Comparison of ENCODE assay signal across 8 cellular contexts in the genomic region with DNA sequence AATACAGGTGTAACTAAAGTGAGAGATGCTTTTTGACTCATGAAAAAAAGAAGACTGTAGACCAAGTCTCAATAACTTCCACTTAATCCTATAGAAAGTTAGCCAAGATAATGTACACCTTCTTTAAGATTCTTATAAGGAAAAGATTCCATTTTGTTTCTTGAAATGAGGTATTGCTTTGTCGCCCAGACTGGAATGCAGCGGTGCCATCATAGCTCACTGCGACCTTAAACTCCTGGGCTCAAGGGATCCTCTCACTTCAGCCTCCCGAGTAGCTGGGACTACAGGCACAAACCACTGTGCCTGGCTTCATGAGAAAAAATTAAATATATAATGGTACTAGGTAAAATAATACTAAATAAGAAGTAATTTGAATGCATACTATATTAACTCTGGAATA. TPM values are rescaled to one million over a fixed set of nuclear protein-coding genes. Genes with fewer than 3 reads are reported as not detected.
DNase-seq lines count a peak whose midpoint lies in the region; ATAC-seq and TF ChIP-seq lines count a peak whose summit lies in the region.
"Not testable (repeated sequence)": the region's sequence is repeated elsewhere in the genome, so short reads cannot be mapped to it uniquely, and the experiment has no call there.
"Had no signal": no experiment of that assay in that cellular context is flagged by ENCODE, and none has a peak within 500 bp of the region (broad histone marks: within the 10 kb centered on the region; RNA-seq: fewer than 3 reads in every experiment).

No MANE protein-coding gene starts in this region.

- H3K4me3 ChIP-seq in CD8-positive, alpha-beta memory T cell (ENCODE audit: low read length); RWPE2 (ENCODE audit: severe bottlenecking): not testable (repeated sequence)
- H3K4me3 ChIP-seq in neutrophil (ENCODE audit: low read depth in 1 of 2, low read length in 1 of 2), result peak overlapping the region; percentile 74 to 77

- not testable (repeated sequence) for H3K27me3 ChIP-seq in CD8-positive, alpha-beta memory T cell (ENCODE audit: insufficient read depth, low read length, poor library complexity, severe bottlenecking); RWPE2 (ENCODE audit: insufficient read depth, poor library complexity, severe bottlenecking); neutrophil

- not testable (repeated sequence) for H3K36me3 ChIP-seq in CD8-positive, alpha-beta memory T cell (ENCODE audit: insufficient read depth, low read length); KOPT-K1 (ENCODE audit: insufficient read depth, low read length); RWPE2 (ENCODE audit: low read depth); neutrophil

- not testable (repeated sequence) for H3K27me3 Mint-ChIP-seq in CD8-positive, alpha-beta memory T cell; activated CD4-positive, alpha-beta memory T cell treated with anti-CD3 and anti-CD28 coated beads, Interleukin-2, amount 10 ng/mL, durations not matched to agents 7 days and 5 days; activated naive CD4-positive, alpha-beta T cell treated with anti-CD3 and anti-CD28 coated beads, Interleukin-2, amount 50 U/mL, for 24 hours; effector memory CD8-positive, alpha-beta T cell

- H3K4me3 Mint-ChIP-seq in CD8-positive, alpha-beta memory T cell, result peak overlapping the region in 4 of 7 donors; percentile 16 to 96 (median 68)
- peak overlapping the region; percentile 74 for H3K4me3 Mint-ChIP-seq in activated CD4-positive, alpha-beta memory T cell treated with anti-CD3 and anti-CD28 coated beads, Interleukin-2, amount 10 ng/mL, durations not matched to agents 7 days and 5 days
- not testable (repeated sequence) for H3K4me3 Mint-ChIP-seq in activated naive CD4-positive, alpha-beta T cell treated with anti-CD3 and anti-CD28 coated beads, Interleukin-2, amount 50 U/mL, for 24 hours
- H3K4me3 Mint-ChIP-seq in effector memory CD8-positive, alpha-beta T cell, result peak overlapping the region; percentile 72 to 86

- POLR2A ChIA-PET in CD8-positive, alpha-beta memory T cell (lab: Charles Lee), result interaction anchor here (0.7 to 1.7 kb wide), 2 partner anchors 9 to 104 kb away, joined by 3 to 13 read pairs; no protein-coding TSS in a partner anchor
- POLR2A ChIA-PET in activated CD4-positive, alpha-beta memory T cell treated with anti-CD3 and anti-CD28 coated beads, Interleukin-2, amount 10 ng/mL, durations not matched to agents 7 days and 5 days (lab: Charles Lee), result interaction anchor here (0.7 to 8.7 kb wide), 13 partner anchors 8 to 148 kb away, joined by 3 to 101 read pairs (median 5); partner anchors contain the start of genes KDELR1, LIG1, PLA2G4C and SYNGR4

- TF ChIP-seq CTCF in RWPE2 (IDR thresholded peaks at IDR 0.05; ENCODE audit: poor library complexity, severe bottlenecking); neutrophil (IDR thresholded peaks at IDR 0.05): not testable (repeated sequence)

- not testable (repeated sequence) for H3K9me3 Mint-ChIP-seq in CD8-positive, alpha-beta memory T cell; activated CD4-positive, alpha-beta memory T cell treated with anti-CD3 and anti-CD28 coated beads, Interleukin-2, amount 10 ng/mL, durations not matched to agents 7 days and 5 days; activated naive CD4-positive, alpha-beta T cell treated with anti-CD3 and anti-CD28 coated beads, Interleukin-2, amount 50 U/mL, for 24 hours; effector memory CD8-positive, alpha-beta T cell

- H3K36me3 Mint-ChIP-seq in CD8-positive, alpha-beta memory T cell, result peaks cover 0 to 17% (median 4%) of the 10 kb centered on the region in 3 donors
- H3K36me3 Mint-ChIP-seq in activated CD4-positive, alpha-beta memory T cell treated with anti-CD3 and anti-CD28 coated beads, Interleukin-2, amount 10 ng/mL, durations not matched to agents 7 days and 5 days (ENCODE audit: low read depth), result peaks cover 12% of the 10 kb centered on the region
- not testable (repeated sequence) for H3K36me3 Mint-ChIP-seq in activated naive CD4-positive, alpha-beta T cell treated with anti-CD3 and anti-CD28 coated beads, Interleukin-2, amount 50 U/mL, for 24 hours; effector memory CD8-positive, alpha-beta T cell (ENCODE audit: insufficient read depth)

- CTCF ChIA-PET in CD8-positive, alpha-beta memory T cell (lab: Charles Lee), result interaction anchor here (0.8 to 3.0 kb wide), 5 partner anchors 9 to 151 kb away, joined by 3 to 10 read pairs (median 3); partner anchors contain the start of gene EMP3
- CTCF ChIA-PET in activated CD4-positive, alpha-beta memory T cell treated with anti-CD3 and anti-CD28 coated beads, Interleukin-2, amount 10 ng/mL, durations not matched to agents 7 days and 5 days (lab: Charles Lee), result interaction anchor here (0.9 to 4.5 kb wide), 9 partner anchors 9 to 152 kb away, joined by 3 to 29 read pairs (median 9); partner anchors contain the start of gene PLA2G4C

- not testable (repeated sequence) for ATAC-seq in RWPE2 (ENCODE audit: low read depth); effector memory CD8-positive, alpha-beta T cell (replicated peaks)

- H3K27ac Mint-ChIP-seq in CD8-positive, alpha-beta memory T cell, result peak overlapping the region in 5 of 8 donors; percentile 59 to 99 (median 99)
- peak overlapping the region; percentile 91 for H3K27ac Mint-ChIP-seq in activated CD4-positive, alpha-beta memory T cell treated with anti-CD3 and anti-CD28 coated beads, Interleukin-2, amount 10 ng/mL, durations not matched to agents 7 days and 5 days
- H3K27ac Mint-ChIP-seq in activated naive CD4-positive, alpha-beta T cell treated with anti-CD3 and anti-CD28 coated beads, Interleukin-2, amount 50 U/mL, for 24 hours, result peak overlapping the region; percentile 41
- peak overlapping the region; percentile 89 to 95 for H3K27ac Mint-ChIP-seq in effector memory CD8-positive, alpha-beta T cell

- peaks cover 43% of the 10 kb centered on the region for H3K4me1 ChIP-seq in CD8-positive, alpha-beta memory T cell (ENCODE audit: insufficient read depth, low read length)
- peaks cover 11% of the 10 kb centered on the region for H3K4me1 ChIP-seq in RWPE2 (ENCODE audit: insufficient read depth, poor library complexity, severe bottlenecking)
- peaks cover 48 to 53% of the 10 kb centered on the region in 2 experiments for H3K4me1 ChIP-seq in neutrophil (ENCODE audit: control insufficient read depth in 1 of 2, insufficient read depth in 1 of 2, low read depth in 1 of 2, low read length in 1 of 2)

- peak overlapping the region; percentile 92 for H3K27ac ChIP-seq in CD8-positive, alpha-beta memory T cell (ENCODE audit: low read depth, low read length)
- H3K27ac ChIP-seq in KOPT-K1 (ENCODE audit: low read depth, low read length, poor library complexity, severe bottlenecking) (peak overlapping the region; percentile 71), RWPE2 (ENCODE audit: poor library complexity, severe bottlenecking) (peak overlapping the region; percentile 32), neutrophil (peak overlapping the region; percentile 100)

- H3K4me1 Mint-ChIP-seq in CD8-positive, alpha-beta memory T cell, result peaks cover 39 to 54% (median 53%) of the 10 kb centered on the region in 3 donors
- peaks cover 48% of the 10 kb centered on the region for H3K4me1 Mint-ChIP-seq in activated CD4-positive, alpha-beta memory T cell treated with anti-CD3 and anti-CD28 coated beads, Interleukin-2, amount 10 ng/mL, durations not matched to agents 7 days and 5 days
- H3K4me1 Mint-ChIP-seq in activated naive CD4-positive, alpha-beta T cell treated with anti-CD3 and anti-CD28 coated beads, Interleukin-2, amount 50 U/mL, for 24 hours, result peaks cover 52% of the 10 kb centered on the region
- peaks cover 23 to 34% of the 10 kb centered on the region in 2 donors for H3K4me1 Mint-ChIP-seq in effector memory CD8-positive, alpha-beta T cell (ENCODE audit: low read depth in 2 of 2)

- H3K9me3 ChIP-seq in CD8-positive, alpha-beta memory T cell (ENCODE audit: low read length); KOPT-K1 (ENCODE audit: insufficient read depth, low read length, poor library complexity, severe bottlenecking); RWPE2 (ENCODE audit: severe bottlenecking); neutrophil: not testable (repeated sequence)

- DNase-seq in CD8-positive, alpha-beta memory T cell; RWPE2 (ENCODE audit: low spot score); activated CD4-positive, alpha-beta memory T cell treated with anti-CD3 and anti-CD28 coated beads, Interleukin-2, amount 10 ng/mL, durations not matched to agents 7 days and 5 days; effector memory CD8-positive, alpha-beta T cell: not testable (repeated sequence)

RNA-seq across cellular contexts. Expression of gene CARD8, which starts 3.3 kb away (rescaled TPM):
- 100 to 1,000 TPM; 132 TPM for total RNA-seq in CD8-positive, alpha-beta memory T cell
- 95.8 TPM for polyA plus RNA-seq in CD8-positive, alpha-beta memory T cell
- total RNA-seq in activated CD4-positive, alpha-beta memory T cell treated with anti-CD3 and anti-CD28 coated beads, Interleukin-2, amount 10 ng/mL, durations not matched to agents 7 days and 5 days, result 100 to 1,000 TPM; 247 to 253 TPM

RNA-seq across cellular contexts. Expression of gene ZNF114, which starts 10.9 kb away (rescaled TPM):
- total RNA-seq in CD8-positive, alpha-beta memory T cell, result under 1 TPM in 1 of 2 experiments, not detected in 1; 0.13 TPM
- not detected for polyA plus RNA-seq in CD8-positive, alpha-beta memory T cell
- total RNA-seq in activated CD4-positive, alpha-beta memory T cell treated with anti-CD3 and anti-CD28 coated beads, Interleukin-2, amount 10 ng/mL, durations not matched to agents 7 days and 5 days, result under 1 TPM; 0.15 to 0.20 TPM
- total RNA-seq: mononuclear cell had no signal

Comparison
In these comparisons a context has a peak if more than half of its experiments do, and no peak if none do; other contexts are left out.
1. H3K27ac ChIP-seq: peak in every context shown above with its lines; median percentile 100 in neutrophil; 92 in CD8-positive, alpha-beta memory T cell; 71 in KOPT-K1; 32 in RWPE2.
2. H3K27ac Mint-ChIP-seq: peak in every context shown above with its lines; median percentile 99 in CD8-positive, alpha-beta memory T cell; 92 in effector memory CD8-positive, alpha-beta T cell; 91 in activated CD4-positive, alpha-beta memory T cell treated with anti-CD3 and anti-CD28 coated beads, Interleukin-2, amount 10 ng/mL, durations not matched to agents 7 days and 5 days; 41 in activated naive CD4-positive, alpha-beta T cell treated with anti-CD3 and anti-CD28 coated beads, Interleukin-2, amount 50 U/mL, for 24 hours.